In genomic region chr22:45972091-45972867, GRCh38 we compare ENCODE assay signal across 19 cellular contexts. TPM values are rescaled to one million over a fixed set of nuclear protein-coding genes. Genes with fewer than 3 reads are reported as not detected.
DNase-seq lines count a peak whose midpoint lies in the region; FAIRE-seq and TF ChIP-seq lines count a peak whose summit lies in the region.
"Had no signal": no experiment of that assay in that cellular context is flagged by ENCODE, and none has a peak within 500 bp of the region (broad histone marks: within the 10 kb centered on the region; RNA-seq: fewer than 3 reads in every experiment).

No MANE protein-coding gene starts in this region.

- TF ChIP-seq EP300 in H1 (IDR thresholded peaks at IDR 0.05; ENCODE audit: borderline replicate concordance in 1 of 2, low read depth in 2 of 2, low read length in 2 of 2), result no peak

- H3K9me3 Mint-ChIP-seq in neural crest cell, result no peaks in the 10 kb centered on the region
- H3K9me3 Mint-ChIP-seq in activated T-cell treated with anti-CD3 and anti-CD28 coated beads, Interleukin-2, amount 50 U/mL, for 24 hours, result no peaks in the 10 kb centered on the region

- H4K5ac ChIP-seq in H1 (ENCODE audit: insufficient read length, low read depth, low read length), result no peak overlapping the region

- FAIRE-seq in H1 (lab: Jason Lieb, UNC) (no peak), GM19239 (lab: Jason Lieb, UNC) (no peak)

- no peak overlapping the region for H3K56ac ChIP-seq in H1 (replicated peaks; ENCODE audit: insufficient read length, low read depth, low read length)

- H3K36me3 ChIP-seq in HUES6 (ENCODE audit: control insufficient read depth, insufficient read depth, low read length), result no peaks in the 10 kb centered on the region
- H3K36me3 ChIP-seq in H1 (ENCODE audit: control insufficient read depth in 2 of 4, insufficient read depth in 4 of 4, low read length in 3 of 4), result peaks cover 0 to 24% (median 0%) of the 10 kb centered on the region in 4 experiments; a peak in 3 of 8 replicates
- no peaks in the 10 kb centered on the region for H3K36me3 ChIP-seq in Peyer's patch
- H3K36me3 ChIP-seq: BE2C had no signal

- peaks cover 2 to 18% of the 10 kb centered on the region in 2 experiments for H4K20me1 ChIP-seq in H1 (replicated peaks in 1 of 2; ENCODE audit: control insufficient read depth in 1 of 2, insufficient read depth in 2 of 2, low read length in 2 of 2)

- H2BK5ac ChIP-seq in H1 (ENCODE audit: low read depth, low read length), result no peak overlapping the region

- no peak overlapping the region for H3K23ac ChIP-seq in H1 (ENCODE audit: insufficient read length)

- no peak overlapping the region for H4K91ac ChIP-seq in H1 (replicated peaks; ENCODE audit: insufficient read length, low read length)

- H3K27me3 ChIP-seq in AG04450 (ENCODE audit: control insufficient read depth, insufficient read depth, low read length), result peaks cover 28% of the 10 kb centered on the region
- peaks cover 96% of the 10 kb centered on the region for H3K27me3 ChIP-seq in HUES6 (ENCODE audit: control insufficient read depth, insufficient read depth, low read length)
- H3K27me3 ChIP-seq in H1 (replicated peaks in 1 of 4; ENCODE audit: control insufficient read depth in 3 of 4, extremely low read depth in 1 of 4, insufficient read depth in 3 of 4, low read length in 3 of 4), result peaks cover 70 to 99% (median 97%) of the 10 kb centered on the region in 4 experiments
- peaks cover 0 to 59% of the 10 kb centered on the region in 2 donors for H3K27me3 ChIP-seq in Peyer's patch

- H3K4me1 ChIP-seq in HUES6 (ENCODE audit: control insufficient read depth, insufficient read depth, low read length), result peaks cover 15% of the 10 kb centered on the region
- H3K4me1 ChIP-seq in H1 (replicated peaks in 1 of 4; ENCODE audit: control insufficient read depth in 3 of 4, insufficient read depth in 4 of 4, low read length in 3 of 4), result peaks cover 0 to 40% (median 26%) of the 10 kb centered on the region in 4 experiments; a peak in 6 of 7 replicates
- peaks cover 0 to 30% (median 10%) of the 10 kb centered on the region in 4 donors for H3K4me1 ChIP-seq in Peyer's patch
- H3K4me1 ChIP-seq: BE2C, parathyroid adenoma had no signal

- H3K4me3 ChIP-seq in AG04450 (ENCODE audit: low read depth, low read length), result peak overlapping the region; percentile 54
- H3K4me3 ChIP-seq in HUES6 (ENCODE audit: low read depth, low read length), result peak overlapping the region; percentile 59
- H3K4me3 ChIP-seq in H1 (ENCODE audit: extremely low read depth in 1 of 4, insufficient read depth in 2 of 4, low read depth in 3 of 4, low read length in 4 of 4), result peak overlapping the region in 1 of 4 experiments; percentile 46; a peak in 4 of 8 replicates
- peak overlapping the region in 1 of 4 donors; percentile 1 for H3K4me3 ChIP-seq in Peyer's patch

- WGBS in H1 (ENCODE audit: extremely low coverage in 1 of 2, insufficient coverage in 1 of 2, insufficient read length in 1 of 2, insufficient replicate concordance in 2 of 2, low coverage in 1 of 2, low lambda C conversion rate in 2 of 2, missing lambda C conversion rate in 1 of 2), 2 experiments, result 16% methylated on average over 60 of the region's 82 CpGs; no CpG with 5 or more reads in 1 of the 2 experiments

- DNase-seq in AG04450 (ENCODE audit: low read depth, low spot score) (no peak), H1 (ENCODE audit: low read depth in 1 of 2, low spot score in 2 of 2) (no peak), neural crest cell (ENCODE audit: low read depth, low spot score) (no peak), GM19239 (ENCODE audit: insufficient read length, low spot score) (no peak), Peyer's patch (no peak), NCI-H146 treated with DMSO at 0.1 percent for 48 hours (lab: John Stamatoyannopoulos, UW; ENCODE audit: unreplicated experiment) (no peak)
- no peak for DNase-seq in activated T-cell treated with anti-CD3 and anti-CD28 coated beads, Interleukin-2, amount 50 U/mL, for 24 hours
- DNase-seq: activated CD4-positive, alpha-beta T cell treated with anti-CD3 and anti-CD28 coated beads for 4 hours; activated T-cell treated with anti-CD3 and anti-CD28 coated beads, Interleukin-2, amount 50 U/mL, for 1 hour; BE2C; effector memory CD4-positive, alpha-beta T cell; EL; GOT3; head of caudate nucleus; stimulated activated CD8-positive, alpha-beta memory T cell treated with anti-CD3 and anti-CD28 coated beads, Interleukin-4, amount 100 ng/mL, for 48 hours had no signal

- H3K23me2 ChIP-seq in H1 (ENCODE audit: low read depth, low read length), result peaks cover 7% of the 10 kb centered on the region; the same call in 1 of the 2 replicates

- no peak overlapping the region; the same call in 1 of the 2 replicates for H2BK12ac ChIP-seq in H1 (ENCODE audit: low read depth, low read length)

- no peak overlapping the region for H3K18ac ChIP-seq in H1 (ENCODE audit: extremely low read depth, low read length)

- POLR2A ChIA-PET in AG04450 (lab: Yijun Ruan, JAX), result no interaction called here
- POLR2A ChIA-PET in H1 (lab: Charles Lee; ENCODE audit: partially characterized antibody), result interaction anchor here (1.1 kb wide), 1 partner anchor 11 kb away, joined by 4 read pairs; no protein-coding TSS in a partner anchor

- peaks cover 62% of the 10 kb centered on the region for H3K27me3 Mint-ChIP-seq in neural crest cell (ENCODE audit: low read depth)
- peaks cover 69% of the 10 kb centered on the region for H3K27me3 Mint-ChIP-seq in activated T-cell treated with anti-CD3 and anti-CD28 coated beads, Interleukin-2, amount 50 U/mL, for 24 hours

- H3K9me3 ChIP-seq in AG04450 (ENCODE audit: control insufficient read depth, insufficient read depth, low read length) (no peaks in the 10 kb centered on the region; the same call in 1 of the 2 replicates), HUES6 (ENCODE audit: control insufficient read depth, insufficient read depth, low read depth, low read length) (peaks cover 5% of the 10 kb centered on the region; the same call in 1 of the 2 replicates), H1 (ENCODE audit: insufficient read depth in 2 of 2, low read depth in 1 of 2, low read length in 1 of 2) (peaks cover 5 to 14% of the 10 kb centered on the region in 2 experiments; a peak in 3 of 4 replicates), Peyer's patch (no peaks in the 10 kb centered on the region)
- H3K9me3 ChIP-seq: BE2C had no signal

- H2BK15ac ChIP-seq in H1 (ENCODE audit: low read length), result no peak overlapping the region

- H3K36me3 Mint-ChIP-seq in neural crest cell (ENCODE audit: low read depth), result peaks cover 2% of the 10 kb centered on the region
- H3K36me3 Mint-ChIP-seq in activated T-cell treated with anti-CD3 and anti-CD28 coated beads, Interleukin-2, amount 50 U/mL, for 24 hours (ENCODE audit: low read depth), result no peaks in the 10 kb centered on the region

- no peak overlapping the region for H4K8ac ChIP-seq in H1 (ENCODE audit: extremely low read depth, insufficient read depth, low read length)

- H2AK5ac ChIP-seq in H1 (ENCODE audit: low read depth, low read length), result no peak overlapping the region

- H3K27ac Mint-ChIP-seq in neural crest cell (ENCODE audit: unreplicated experiment), result no peak overlapping the region
- no peak overlapping the region for H3K27ac Mint-ChIP-seq in activated T-cell treated with anti-CD3 and anti-CD28 coated beads, Interleukin-2, amount 50 U/mL, for 24 hours

- no peak for TF ChIP-seq POLR2A in H1 (IDR thresholded peaks at IDR 0.05; ENCODE audit: control extremely low read depth in 1 of 2, low read depth in 2 of 2, low read length in 2 of 2)
- TF ChIP-seq POLR2A in Peyer's patch (IDR thresholded peaks at IDR 0.05), result no peak

- CTCF ChIA-PET in AG04450 (lab: Charles Lee), result interaction anchor here (0.9 to 1.7 kb wide), 2 partner anchors 34 to 108 kb away, joined by 3 to 5 read pairs; no protein-coding TSS in a partner anchor
- CTCF ChIA-PET in H1 (lab: Charles Lee; ENCODE audit: partially characterized antibody), result interaction anchor here (0.6 to 1.7 kb wide), 6 partner anchors 13 to 241 kb away, joined by 3 to 5 read pairs (median 4); no protein-coding TSS in a partner anchor

- peaks cover 37% of the 10 kb centered on the region for H3K4me1 Mint-ChIP-seq in neural crest cell
- H3K4me1 Mint-ChIP-seq in activated T-cell treated with anti-CD3 and anti-CD28 coated beads, Interleukin-2, amount 50 U/mL, for 24 hours (ENCODE audit: low read depth), result peaks cover 6% of the 10 kb centered on the region

- H2BK120ac ChIP-seq in H1 (replicated peaks; ENCODE audit: low read depth, low read length), result no peak overlapping the region

- H2BK20ac ChIP-seq in H1 (ENCODE audit: low read length), result no peak overlapping the region

- no peak overlapping the region for H2AFZ ChIP-seq in H1 (ENCODE audit: low read length)
- H2AFZ ChIP-seq: parathyroid adenoma had no signal

- H3K4me3 Mint-ChIP-seq in neural crest cell, result peak overlapping the region; percentile 7
- H3K4me3 Mint-ChIP-seq in activated T-cell treated with anti-CD3 and anti-CD28 coated beads, Interleukin-2, amount 50 U/mL, for 24 hours, result no peak overlapping the region

- no peak overlapping the region for H3K27ac ChIP-seq in AG04450 (ENCODE audit: low read depth, low read length)
- no peak overlapping the region for H3K27ac ChIP-seq in HUES6 (ENCODE audit: low read depth, low read length)
- no peak overlapping the region for H3K27ac ChIP-seq in H1 (ENCODE audit: low read depth, low read length)
- H3K27ac ChIP-seq in Peyer's patch, result no peak overlapping the region
- H3K27ac ChIP-seq: parathyroid adenoma had no signal

- peak overlapping the region; percentile 63 to 92 for H3K4me2 ChIP-seq in H1 (ENCODE audit: insufficient read depth in 1 of 2, low read depth in 2 of 2, low read length in 2 of 2)

- no peak; a peak in 1 of 4 replicates for TF ChIP-seq RAD21 in H1 (IDR thresholded peaks at IDR 0.05 in 1 of 2, conservative IDR thresholded peaks at IDR 0.05 in 1 of 2; ENCODE audit: low read depth in 2 of 2, low read length in 2 of 2)

- TF ChIP-seq CTCF in AG04450 (IDR thresholded peaks at IDR 0.05; ENCODE audit: low read depth, low read length) (no peak), H1 (IDR thresholded peaks at IDR 0.05; ENCODE audit: control extremely low read depth in 1 of 3, insufficient read depth in 1 of 3, low read depth in 1 of 3, low read length in 3 of 3) (no peak), neural crest cell (conservative IDR thresholded peaks at IDR 0.05) (no peak), Peyer's patch (IDR thresholded peaks at IDR 0.05) (no peak)

- H3K79me1 ChIP-seq in H1 (ENCODE audit: low read depth, low read length), result no peaks in the 10 kb centered on the region

- H3K14ac ChIP-seq in H1 (ENCODE audit: insufficient read length), result no peak overlapping the region

- H3K9ac ChIP-seq in HUES6 (ENCODE audit: low read length) (no peak overlapping the region), H1 (replicated peaks in 1 of 4; ENCODE audit: extremely low read depth in 1 of 4, low read depth in 3 of 4, low read length in 3 of 4) (no peak overlapping the region)
- H3K9ac ChIP-seq: parathyroid adenoma had no signal

- H3K79me2 ChIP-seq in H1 (ENCODE audit: control insufficient read depth in 1 of 2, insufficient read depth in 2 of 2, low read length in 2 of 2), result no peaks in the 10 kb centered on the region
- H3K79me2 ChIP-seq: parathyroid adenoma had no signal

- no peak overlapping the region for H3K4ac ChIP-seq in H1 (replicated peaks; ENCODE audit: insufficient read length, low read depth, low read length)

RNA-seq across cellular contexts. Expression of gene WNT7B, which starts 4.7 kb away (rescaled TPM):
- polyA plus RNA-seq in AG04450 (2011; rRNA removed) (0.56 and 0.71 TPM in 2 replicates), H1 (2011; rRNA removed) (0.14 and 0.24 TPM in 2 replicates)
- 0.37 and 0.43 TPM in 2 replicates for polyA minus RNA-seq in AG04450 (2011; rRNA and poly(A)+ RNA removed)
- total RNA-seq in H1 (2021; fragmentation: NEBNext Ultra II Directional; extraction: Animal tissue kit (Norgen Biotek cat#: 25700)), result 0.13 and 0.24 TPM in 2 replicates
- polyA plus RNA-seq in H1 (2011; cell fraction: cytosol; rRNA removed), result 0.12 TPM
- polyA plus RNA-seq in H1 (2011; cell fraction: nucleus; rRNA removed), result 0.27 TPM
- 0.14 to 0.46 TPM (median 0.23 TPM) in 4 replicates for polyA plus RNA-seq in H1 (2012, experiment 1 of 2)
- 0.29 TPM for polyA plus RNA-seq in H1 (2012, experiment 2 of 2)
- polyA plus RNA-seq in H1 (2013, experiment 1 of 2), result 0.08 TPM
- 0.13 TPM for polyA plus RNA-seq in H1 (2013, experiment 2 of 2)
- 0.16 and 0.17 TPM in 2 replicates for polyA minus RNA-seq in H1 (2011; rRNA and poly(A)+ RNA removed)
- polyA minus RNA-seq in H1 (2011; cell fraction: cytosol; rRNA and poly(A)+ RNA removed), result not detected
- polyA minus RNA-seq in H1 (2011; cell fraction: nucleus; rRNA and poly(A)+ RNA removed), result 0.30 TPM
- total RNA-seq in neural crest cell (12.6 and 14.2 TPM in 2 replicates), Peyer's patch (not detected)
- total RNA-seq: lung microvascular endothelial cell; T-helper 1 cell treated with Interleukin-12 subunit alpha and Interleukin-12 subunit beta and Interleukin-4 antibody, amounts not matched to agents 30 ng/mL and 1 ng/mL, for 36 hours had no signal

Comparison
In these comparisons a context has a peak if more than half of its experiments do, and no peak if none do; other contexts are left out.
1. RNA of gene WNT7B, which starts 4.7 kb away (total RNA-seq): 12.6 to 14.2 TPM in neural crest cell; 0.13 to 0.24 TPM in H1 and not detected in Peyer's patch; every median in the first group is over 10 times any median in the second.